ENCODE assay signal across 27 cellular contexts in genomic region chr2:37789988-37790387, GRCh38.
DNase-seq lines count a peak whose midpoint lies in the region; ATAC-seq, FAIRE-seq and TF ChIP-seq lines count a peak whose summit lies in the region.
"Had no signal": no experiment of that assay in that cellular context is flagged by ENCODE, and none has a peak within 500 bp of the region (broad histone marks: within the 10 kb centered on the region; RNA-seq: fewer than 3 reads in every experiment).

No MANE protein-coding gene starts in this region.

- FAIRE-seq in frontal cortex (lab: Jason Lieb, UNC) = no peak
- FAIRE-seq: H1 had no signal

- H3K4me2 ChIP-seq in SK-N-SH = no peak overlapping the region
- H3K4me2 ChIP-seq in Karpas-422 (ENCODE audit: low read depth, low read length, poor library complexity, severe bottlenecking) = no peak overlapping the region

- H3K9ac ChIP-seq in SK-N-SH (no peak overlapping the region), Karpas-422 (ENCODE audit: low read length) (no peak overlapping the region)

- ATAC-seq in upper lobe of left lung (ENCODE audit: low FRiP score in 2 of 2) = no peak
- ATAC-seq: activated T-cell treated with anti-CD3 and anti-CD28 coated beads, Interleukin-2, amount 50 U/mL, for 72 hours; gastroesophageal sphincter; left cardiac atrium; stimulated activated naive B cell treated with anti-CD40 and anti-IgM and Interleukin-4, amounts not matched to agents 10 μg/mL and 1 μg/mL and 100 μg/mL, for 72 hours had no signal

- CTCF ChIA-PET in MCF 10A (lab: Yijun Ruan, JAX) = interaction anchor here (1.0 kb wide), 1 partner anchor 204 kb away, joined by 3 read pairs; no protein-coding TSS in a partner anchor
- CTCF ChIA-PET in SK-N-SH (lab: Yijun Ruan, JAX) = no interaction called here

- TF ChIP-seq RAD21 in SK-N-SH (IDR thresholded peaks at IDR 0.05; ENCODE audit: low read length) = no peak

- H3K4me3 Mint-ChIP-seq in MCF 10A (ENCODE audit: unreplicated experiment) = no peak overlapping the region
- H3K4me3 Mint-ChIP-seq: activated T-cell treated with anti-CD3 and anti-CD28 coated beads, Interleukin-2, amount 50 U/mL, for 72 hours; CD14-positive monocyte; endodermal cell; HFFc6; nephron; stimulated activated naive B cell treated with anti-CD40 and anti-IgM and Interleukin-4, amounts not matched to agents 10 μg/mL and 1 μg/mL and 100 μg/mL, for 72 hours; T-helper 1 cell treated with Interleukin-12 subunit alpha and Interleukin-12 subunit beta and Interleukin-4 antibody, amounts not matched to agents 30 μg/mL and 1 μg/mL, for 36 hours; type B pancreatic cell had no signal

- intact Hi-C loops in MCF 10A (cut with micrococcal nuclease) (no loop called here), breast epithelium (cut with DNase I; ENCODE audit: low total_unique reads) (no loop called here)

- peak overlapping the region; percentile 15 for H3K27ac Mint-ChIP-seq in MCF 10A (ENCODE audit: low read depth, unreplicated experiment)
- H3K27ac Mint-ChIP-seq: activated T-cell treated with anti-CD3 and anti-CD28 coated beads, Interleukin-2, amount 50 U/mL, for 72 hours; endodermal cell; HFFc6; nephron; stimulated activated naive B cell treated with anti-CD40 and anti-IgM and Interleukin-4, amounts not matched to agents 10 μg/mL and 1 μg/mL and 100 μg/mL, for 72 hours; T-helper 1 cell treated with Interleukin-12 subunit alpha and Interleukin-12 subunit beta and Interleukin-4 antibody, amounts not matched to agents 30 μg/mL and 1 μg/mL, for 36 hours; type B pancreatic cell had no signal

- peaks cover 7% of the 10 kb centered on the region for H3K9me3 Mint-ChIP-seq in MCF 10A (ENCODE audit: unreplicated experiment)

- no TSS peak for BruUV-seq in MCF 10A (replicated peaks; lab: Mats Ljungman, UMichigan)

- peaks cover 36% of the 10 kb centered on the region for H3K4me1 Mint-ChIP-seq in MCF 10A (ENCODE audit: insufficient read depth, unreplicated experiment)
- H3K4me1 Mint-ChIP-seq: stimulated activated naive B cell treated with anti-CD40 and anti-IgM and Interleukin-4, amounts not matched to agents 10 μg/mL and 1 μg/mL and 100 μg/mL, for 72 hours had no signal

- H3K4me1 ChIP-seq in breast epithelium (no peaks in the 10 kb centered on the region), SK-N-SH (ENCODE audit: control insufficient read depth in 1 of 2, insufficient read depth in 2 of 2, low read depth in 1 of 2, low read length in 1 of 2) (peaks cover 0 to 5% of the 10 kb centered on the region in 2 experiments; a peak in 2 of 4 replicates), upper lobe of left lung (peaks cover 0 to 17% (median 14%) of the 10 kb centered on the region in 4 donors), Karpas-422 (ENCODE audit: low read length) (no peaks in the 10 kb centered on the region)

- DNase-seq in MCF 10A (ENCODE audit: unreplicated experiment) = no peak
- no peak for DNase-seq in breast epithelium (ENCODE audit: low spot score in 2 of 2)
- no peak for DNase-seq in SK-N-SH
- peak; percentile 71 for DNase-seq in fibroblast of gingiva (ENCODE audit: low read depth)
- no peak for DNase-seq in NCI-H1092 treated with DMSO at 0.1 percent for 48 hours (lab: John Stamatoyannopoulos, UW)
- no peak for DNase-seq in upper lobe of left lung
- DNase-seq in frontal cortex (ENCODE audit: low spot score in 2 of 2) = no peak
- no peak for DNase-seq in Karpas-422
- DNase-seq: activated T-cell treated with anti-CD3 and anti-CD28 coated beads, Interleukin-2, amount 50 U/mL, for 72 hours; Calu3; central memory CD4-positive, alpha-beta T cell; dermis blood vessel endothelial cell; endodermal cell; esophagus squamous epithelium; HFFc6; left cardiac atrium; mucosa of descending colon; NCI-H1417 treated with DMSO at 0.1 percent for 48 hours; NCI-H2081 treated with DMSO at 0.1 percent for 48 hours; stimulated activated naive B cell treated with anti-CD40 and anti-IgM and Interleukin-4, amounts not matched to agents 10 μg/mL and 1 μg/mL and 100 μg/mL, for 72 hours; substantia nigra had no signal

- TF ChIP-seq POLR2A in breast epithelium (IDR thresholded peaks at IDR 0.05) = no peak
- no peak for TF ChIP-seq POLR2A in upper lobe of left lung (IDR thresholded peaks at IDR 0.05)

- H3K9me2 ChIP-seq in SK-N-SH (no peaks in the 10 kb centered on the region), Karpas-422 (replicated peaks; ENCODE audit: insufficient read depth, low read length) (0 out of 2 replicates have a peak, but pooled peaks cover 4% of the 10 kb centered on the region)

- no peaks in the 10 kb centered on the region for H3K27me3 Mint-ChIP-seq in MCF 10A (ENCODE audit: insufficient read depth, unreplicated experiment)
- H3K27me3 Mint-ChIP-seq: stimulated activated naive B cell treated with anti-CD40 and anti-IgM and Interleukin-4, amounts not matched to agents 10 μg/mL and 1 μg/mL and 100 μg/mL, for 72 hours; type B pancreatic cell had no signal

- TF ChIP-seq EP300 in SK-N-SH (IDR thresholded peaks at IDR 0.05; ENCODE audit: borderline replicate concordance in 1 of 2, low read depth in 1 of 2, low read length in 1 of 2) (no peak), upper lobe of left lung (IDR thresholded peaks at IDR 0.05) (no peak)

- H3K27ac ChIP-seq in breast epithelium = peak overlapping the region in 1 of 2 donors; percentile 50
- peak overlapping the region in 1 of 2 experiments; percentile 83; a peak in 1 of 4 replicates for H3K27ac ChIP-seq in SK-N-SH (ENCODE audit: low read depth in 2 of 2, low read length in 1 of 2)
- H3K27ac ChIP-seq in upper lobe of left lung = no peak overlapping the region
- H3K27ac ChIP-seq in Karpas-422 (ENCODE audit: low read length) = no peak overlapping the region
- H3K27ac ChIP-seq: esophagus squamous epithelium, gastroesophageal sphincter had no signal

- H3K79me2 ChIP-seq in SK-N-SH (ENCODE audit: insufficient read depth) (no peaks in the 10 kb centered on the region), Karpas-422 (ENCODE audit: low read length) (no peaks in the 10 kb centered on the region)

- peaks cover 0 to 9% of the 10 kb centered on the region in 2 donors for H3K9me3 ChIP-seq in breast epithelium
- peaks cover 7% of the 10 kb centered on the region; the same call in 1 of the 2 replicates for H3K9me3 ChIP-seq in SK-N-SH
- H3K9me3 ChIP-seq in upper lobe of left lung = peaks cover 0 to 14% (median 4%) of the 10 kb centered on the region in 4 donors
- 0 out of 2 replicates have a peak, but pooled peaks cover 5% of the 10 kb centered on the region for H3K9me3 ChIP-seq in Karpas-422 (ENCODE audit: low read length)

- H3K27me3 ChIP-seq in breast epithelium (no peaks in the 10 kb centered on the region), SK-N-SH (ENCODE audit: insufficient read depth) (no peaks in the 10 kb centered on the region), upper lobe of left lung (no peaks in the 10 kb centered on the region), Karpas-422 (ENCODE audit: low read length) (0 out of 2 replicates have a peak, but pooled peaks cover 4% of the 10 kb centered on the region)
- H3K27me3 ChIP-seq: gastroesophageal sphincter had no signal

- no peak overlapping the region for H3K4me3 ChIP-seq in breast epithelium
- no peak overlapping the region for H3K4me3 ChIP-seq in SK-N-SH (ENCODE audit: low read depth in 2 of 2, low read length in 1 of 2)
- H3K4me3 ChIP-seq in upper lobe of left lung = no peak overlapping the region
- H3K4me3 ChIP-seq in Karpas-422 (ENCODE audit: low read length) = no peak overlapping the region
- H3K4me3 ChIP-seq: esophagus squamous epithelium, gastroesophageal sphincter, mucosa of descending colon had no signal

- H3K36me3 Mint-ChIP-seq in MCF 10A (ENCODE audit: insufficient read depth, unreplicated experiment) = no peaks in the 10 kb centered on the region
- H3K36me3 Mint-ChIP-seq: type B pancreatic cell had no signal

- H3K36me3 ChIP-seq in breast epithelium = no peaks in the 10 kb centered on the region
- no peaks in the 10 kb centered on the region for H3K36me3 ChIP-seq in SK-N-SH (replicated peaks in 1 of 2; ENCODE audit: control insufficient read depth in 1 of 2, insufficient read depth in 2 of 2, low read length in 1 of 2)
- no peaks in the 10 kb centered on the region for H3K36me3 ChIP-seq in upper lobe of left lung
- H3K36me3 ChIP-seq in Karpas-422 (ENCODE audit: insufficient read depth, low read length) = no peaks in the 10 kb centered on the region
- H3K36me3 ChIP-seq: esophagus squamous epithelium, gastroesophageal sphincter had no signal

- TF ChIP-seq CTCF in MCF 10A (IDR thresholded peaks at IDR 0.05; ENCODE audit: unreplicated experiment) = no peak
- no peak for TF ChIP-seq CTCF in breast epithelium (IDR thresholded peaks at IDR 0.05)
- TF ChIP-seq CTCF in SK-N-SH (IDR thresholded peaks at IDR 0.05) = no peak
- TF ChIP-seq CTCF in upper lobe of left lung (IDR thresholded peaks at IDR 0.05) = no peak

- H2AFZ ChIP-seq in SK-N-SH (ENCODE audit: low read depth) (no peak overlapping the region), Karpas-422 (ENCODE audit: low read length) (no peak overlapping the region)

- 63% methylated on average over 1 of the region's 1 CpG for WGBS in SK-N-SH (ENCODE audit: low lambda C conversion rate)
- WGBS in upper lobe of left lung, 2 donors = 54 to 63% methylated on average over 1 of the region's 1 CpG

- no peaks in the 10 kb centered on the region for H4K20me1 ChIP-seq in SK-N-SH (ENCODE audit: insufficient read depth)
- H4K20me1 ChIP-seq in Karpas-422 (ENCODE audit: insufficient read depth, low read depth, low read length) = no peaks in the 10 kb centered on the region

- POLR2A ChIA-PET in MCF 10A (lab: Yijun Ruan, JAX) (interaction anchor here (0.9 kb wide), 1 partner anchor 11 kb away, joined by 6 read pairs; no protein-coding TSS in a partner anchor), SK-N-SH (lab: Yijun Ruan, JAX) (no interaction called here)

- H3F3A ChIP-seq in SK-N-SH (replicated peaks; ENCODE audit: insufficient read depth) = peaks cover 9% of the 10 kb centered on the region

TF ChIP-seq in SK-N-SH, 30 proteins besides CTCF, POLR2A, EP300 and RAD21:
- peak; percentile 36; the same call in 1 of the 2 replicates for TF ChIP-seq PBX3 (IDR thresholded peaks at IDR 0.05)
- peak; percentile 59 for TF ChIP-seq TCF12 (IDR thresholded peaks at IDR 0.05)
- no peak for TF ChIP-seq EZH2phosphoT487 (IDR thresholded peaks at IDR 0.05; ENCODE audit: borderline replicate concordance, low read depth)
TF ChIP-seq in SK-N-SH: peak in this region for 2.
